ENCODE assay signal across 12 cellular contexts in genomic region chr3:109702252-109702651, GRCh38.
A peak's percentile ranks its signal among the peaks of the same experiment; 100 is the strongest.
DNase-seq lines count a peak whose midpoint lies in the region; ATAC-seq and TF ChIP-seq lines count a peak whose summit lies in the region.
"Had no signal": no experiment of that assay in that cellular context is flagged by ENCODE, and none has a peak within 500 bp of the region (broad histone marks: within the 10 kb centered on the region; RNA-seq: fewer than 3 reads in every experiment).

No MANE protein-coding gene starts in this region.

- H3K9me3 Mint-ChIP-seq in activated naive CD4-positive, alpha-beta T cell treated with anti-CD3 and anti-CD28 coated beads, Interleukin-2, amount 50 U/mL, for 72 hours: peaks cover 0 to 17% of the 10 kb centered on the region in 2 donors
- peaks cover 9 to 11% of the 10 kb centered on the region in 2 donors for H3K9me3 Mint-ChIP-seq in stimulated activated naive CD8-positive, alpha-beta T cell treated with anti-CD3 and anti-CD28 coated beads, Interleukin-15, amount 100 ng/mL, for 72 hours
- H3K9me3 Mint-ChIP-seq: HFFc6 had no signal

- H3K27me3 Mint-ChIP-seq in stimulated activated naive CD8-positive, alpha-beta T cell treated with anti-CD3 and anti-CD28 coated beads, Interleukin-15, amount 100 ng/mL, for 72 hours: no peaks in the 10 kb centered on the region

- no peak overlapping the region for H3K27ac ChIP-seq in body of pancreas
- H3K27ac ChIP-seq: C4-2B, RWPE1 had no signal

- no peaks in the 10 kb centered on the region for H3K27me3 ChIP-seq in body of pancreas

- H3K27ac Mint-ChIP-seq in activated naive CD4-positive, alpha-beta T cell treated with anti-CD3 and anti-CD28 coated beads, Interleukin-2, amount 50 U/mL, for 72 hours: no peak overlapping the region
- no peak overlapping the region for H3K27ac Mint-ChIP-seq in stimulated activated naive CD8-positive, alpha-beta T cell treated with anti-CD3 and anti-CD28 coated beads, Interleukin-15, amount 100 ng/mL, for 72 hours
- H3K27ac Mint-ChIP-seq: HFFc6 had no signal

- H3K4me3 Mint-ChIP-seq in stimulated activated naive CD8-positive, alpha-beta T cell treated with anti-CD3 and anti-CD28 coated beads, Interleukin-15, amount 100 ng/mL, for 72 hours: no peak overlapping the region
- H3K4me3 Mint-ChIP-seq: HFFc6 had no signal

- WGBS in body of pancreas, 2 donors: 45 to 46% methylated on average over 1 of the region's 1 CpG

- H3K36me3 Mint-ChIP-seq in activated naive CD4-positive, alpha-beta T cell treated with anti-CD3 and anti-CD28 coated beads, Interleukin-2, amount 50 U/mL, for 72 hours: peaks cover 0 to 7% of the 10 kb centered on the region in 2 donors

- no peaks in the 10 kb centered on the region for H3K9me3 ChIP-seq in body of pancreas

- DNase-seq in stimulated activated CD4-positive, alpha-beta T cell treated with anti-CD3 and anti-CD28 coated beads, Interleukin-15, amount 100 ng/mL, for 24 hours: peak; percentile 23
- DNase-seq in stimulated activated CD4-positive, alpha-beta T cell treated with anti-CD3 and anti-CD28 coated beads, Interleukin-4, amount 100 ng/mL, for 1 hour: no peak
- DNase-seq in activated naive CD4-positive, alpha-beta T cell treated with anti-CD3 and anti-CD28 coated beads, Interleukin-2, amount 50 U/mL, for 72 hours (ENCODE audit: low spot score in 2 of 2): peak in 1 of 2 donors; percentile 19
- DNase-seq in stimulated activated naive CD8-positive, alpha-beta T cell treated with anti-CD3 and anti-CD28 coated beads, Interleukin-15, amount 100 ng/mL, for 72 hours: peak; percentile 38 to 55
- DNase-seq in T1000 (lab: John Stamatoyannopoulos, UW) (no peak), body of pancreas (no peak), nucleus accumbens (lab: John Stamatoyannopoulos, UW) (no peak)
- DNase-seq: HFFc6 had no signal

- H3K4me1 Mint-ChIP-seq in stimulated activated naive CD8-positive, alpha-beta T cell treated with anti-CD3 and anti-CD28 coated beads, Interleukin-15, amount 100 ng/mL, for 72 hours: peaks cover 17% of the 10 kb centered on the region

- intact Hi-C loops in body of pancreas (cut with DNase I): no loop called here

- no peak for TF ChIP-seq POLR2A in body of pancreas (IDR thresholded peaks at IDR 0.05)

- no peak overlapping the region for H3K4me3 ChIP-seq in body of pancreas
- H3K4me3 ChIP-seq: lung had no signal

- no peaks in the 10 kb centered on the region for H3K36me3 ChIP-seq in body of pancreas (replicated peaks in 1 of 2; ENCODE audit: insufficient read depth in 1 of 2, low read depth in 2 of 2)

- no peak for TF ChIP-seq CTCF in body of pancreas (IDR thresholded peaks at IDR 0.05)

- H3K4me1 ChIP-seq in body of pancreas: no peaks in the 10 kb centered on the region

- ATAC-seq in HG03378 (IDR thresholded peaks at IDR 0.05; ENCODE audit: unreplicated experiment) (peak; percentile 94), body of pancreas (no peak)
- ATAC-seq in activated naive CD4-positive, alpha-beta T cell treated with anti-CD3 and anti-CD28 coated beads, Interleukin-2, amount 50 U/mL, for 72 hours: peak; percentile 94 to 98
- ATAC-seq in stimulated activated naive CD8-positive, alpha-beta T cell treated with anti-CD3 and anti-CD28 coated beads, Interleukin-15, amount 100 ng/mL, for 72 hours: peak; percentile 99

Comparison
In these comparisons a context has a peak if more than half of its experiments do, and no peak if none do; other contexts are left out.
1. DNase-seq: peak in stimulated activated CD4-positive, alpha-beta T cell treated with anti-CD3 and anti-CD28 coated beads, Interleukin-15, amount 100 ng/mL, for 24 hours (single experiment) and stimulated activated naive CD8-positive, alpha-beta T cell treated with anti-CD3 and anti-CD28 coated beads, Interleukin-15, amount 100 ng/mL, for 72 hours (2 of 2); none in stimulated activated CD4-positive, alpha-beta T cell treated with anti-CD3 and anti-CD28 coated beads, Interleukin-4, amount 100 ng/mL, for 1 hour (single experiment), T1000 (single experiment), body of pancreas (0 of 4) and nucleus accumbens (0 of 56).